In genomic region chr1:222814536-222815366, GRCh38 we compare ENCODE assay signal across 8 cellular contexts. TPM values are rescaled to one million over a fixed set of nuclear protein-coding genes. Genes with fewer than 3 reads are reported as not detected.
DNase-seq lines count a peak whose midpoint lies in the region; ATAC-seq, FAIRE-seq and TF ChIP-seq lines count a peak whose summit lies in the region.

A gene with protein sequence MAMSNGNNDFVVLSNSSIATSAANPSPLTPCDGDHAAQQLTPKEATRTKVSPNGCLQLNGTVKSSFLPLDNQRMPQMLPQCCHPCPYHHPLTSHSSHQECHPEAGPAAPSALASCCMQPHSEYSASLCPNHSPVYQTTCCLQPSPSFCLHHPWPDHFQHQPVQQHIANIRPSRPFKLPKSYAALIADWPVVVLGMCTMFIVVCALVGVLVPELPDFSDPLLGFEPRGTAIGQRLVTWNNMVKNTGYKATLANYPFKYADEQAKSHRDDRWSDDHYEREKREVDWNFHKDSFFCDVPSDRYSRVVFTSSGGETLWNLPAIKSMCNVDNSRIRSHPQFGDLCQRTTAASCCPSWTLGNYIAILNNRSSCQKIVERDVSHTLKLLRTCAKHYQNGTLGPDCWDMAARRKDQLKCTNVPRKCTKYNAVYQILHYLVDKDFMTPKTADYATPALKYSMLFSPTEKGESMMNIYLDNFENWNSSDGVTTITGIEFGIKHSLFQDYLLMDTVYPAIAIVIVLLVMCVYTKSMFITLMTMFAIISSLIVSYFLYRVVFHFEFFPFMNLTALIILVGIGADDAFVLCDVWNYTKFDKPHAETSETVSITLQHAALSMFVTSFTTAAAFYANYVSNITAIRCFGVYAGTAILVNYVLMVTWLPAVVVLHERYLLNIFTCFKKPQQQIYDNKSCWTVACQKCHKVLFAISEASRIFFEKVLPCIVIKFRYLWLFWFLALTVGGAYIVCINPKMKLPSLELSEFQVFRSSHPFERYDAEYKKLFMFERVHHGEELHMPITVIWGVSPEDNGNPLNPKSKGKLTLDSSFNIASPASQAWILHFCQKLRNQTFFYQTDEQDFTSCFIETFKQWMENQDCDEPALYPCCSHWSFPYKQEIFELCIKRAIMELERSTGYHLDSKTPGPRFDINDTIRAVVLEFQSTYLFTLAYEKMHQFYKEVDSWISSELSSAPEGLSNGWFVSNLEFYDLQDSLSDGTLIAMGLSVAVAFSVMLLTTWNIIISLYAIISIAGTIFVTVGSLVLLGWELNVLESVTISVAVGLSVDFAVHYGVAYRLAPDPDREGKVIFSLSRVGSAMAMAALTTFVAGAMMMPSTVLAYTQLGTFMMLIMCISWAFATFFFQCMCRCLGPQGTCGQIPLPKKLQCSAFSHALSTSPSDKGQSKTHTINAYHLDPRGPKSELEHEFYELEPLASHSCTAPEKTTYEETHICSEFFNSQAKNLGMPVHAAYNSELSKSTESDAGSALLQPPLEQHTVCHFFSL (N-terminal part only) (plus strand): TSS chr1:222815039. CDS start chr1:222942824, 127,785 bp downstream.

- intact Hi-C loops in HepG2 (cut with micrococcal nuclease; ENCODE audit: unreplicated experiment), result no loop called here

- peak within 1 kb of the TSS; percentile 95 for H3K4me2 ChIP-seq in HepG2 (ENCODE audit: low read depth, low read length)

- WGBS in HepG2 (ENCODE audit: low lambda C conversion rate), result 3% methylated on average over 39 of the region's 62 CpGs

- peak within 1 kb of the TSS; percentile 91 for H2AFZ ChIP-seq in HepG2 (ENCODE audit: low read length)

- TF ChIP-seq RAD21 in HepG2 (CRISPR knock-in tag; IDR thresholded peaks at IDR 0.05), result no peak

- BruUV-seq in HepG2 (replicated peaks; lab: Mats Ljungman, UMichigan), result no TSS peak

- peak within 1 kb of the TSS; percentile 74 for H3K27ac ChIP-seq in HepG2 (ENCODE audit: extremely low read length, insufficient read depth, low read length)

- DNase-seq in AML-193 (lab: John Stamatoyannopoulos, UW) (peak; percentile 51 to 69), NCI-H446 treated with DMSO at 0.1 percent for 48 hours (lab: John Stamatoyannopoulos, UW) (peak; percentile 49), dermis blood vessel endothelial cell (peak; percentile 77), HepG2 (ENCODE audit: low spot score) (peak; percentile 73)
- DNase-seq in activated CD4-positive, alpha-beta T cell treated with anti-CD3 and anti-CD28 coated beads, Interleukin-2, amount 50 U/mL, for 4 hours, result peak; percentile 57
- DNase-seq in stimulated activated CD4-positive, alpha-beta T cell treated with anti-CD3 and anti-CD28 coated beads, Interleukin-4, amount 100 ng/mL, for 1 hour, result peak; percentile 69

- in situ Hi-C loops in HepG2 (cut with HindIII; ENCODE audit: extremely low pct_ligation_motif_present, low pct_unique_long_range_greater_than_20kb), result no loop called here

- H3K9ac ChIP-seq in HepG2 (ENCODE audit: insufficient read depth, low read depth, low read length), result peak within 1 kb of the TSS; percentile 78

- H3K4me1 ChIP-seq in HepG2 (ENCODE audit: insufficient read depth, low read length), result peaks cover 68% of the 10 kb centered on the region

- H3K27me3 ChIP-seq in HepG2 (ENCODE audit: control insufficient read depth in 1 of 2, insufficient read depth in 2 of 2, low read length in 2 of 2), result no peaks in the 10 kb centered on the region; a peak in 1 of 5 replicates

- TF ChIP-seq EP300 in HepG2 (IDR thresholded peaks at IDR 0.05; ENCODE audit: low read depth in 2 of 2, low read length in 2 of 2) (no peak), HepG2 (CRISPR knock-in tag; IDR thresholded peaks at IDR 0.05; ENCODE audit: borderline replicate concordance) (no peak)

- peak; percentile 68 to 78 for TF ChIP-seq POLR2A in HepG2 (IDR thresholded peaks at IDR 0.05; ENCODE audit: insufficient read depth in 1 of 2, low read depth in 2 of 2, low read length in 2 of 2)

- ATAC-seq in GM19023 (IDR thresholded peaks at IDR 0.05; ENCODE audit: unreplicated experiment) (peak; percentile 93), HG03175 (IDR thresholded peaks at IDR 0.05; ENCODE audit: unreplicated experiment) (peak; percentile 90), HepG2 (peak; percentile 96)

- H3K79me2 ChIP-seq in HepG2 (ENCODE audit: insufficient read depth, low read length), result peaks cover 23% of the 10 kb centered on the region

- H3K9me3 ChIP-seq in HepG2 (ENCODE audit: low read length), result no peaks in the 10 kb centered on the region

- no peaks in the 10 kb centered on the region for H3K36me3 ChIP-seq in HepG2 (replicated peaks in 1 of 2; ENCODE audit: control insufficient read depth in 1 of 2, insufficient read depth in 2 of 2, low read length in 2 of 2)

- CTCF ChIA-PET in HepG2 (lab: Yijun Ruan, JAX; ENCODE audit: low intra/inter-chr PET ratio, low total read pairs), result no interaction called here

- peak within 1 kb of the TSS; percentile 75 to 97 (median 87) for H3K4me3 ChIP-seq in HepG2 (replicated peaks in 1 of 3; ENCODE audit: insufficient read depth in 1 of 3, low read depth in 2 of 3, low read length in 3 of 3)

- peak; percentile 15 for FAIRE-seq in HepG2 (lab: Jason Lieb, UNC)

- 0 out of 2 replicates have a peak, but pooled peaks have one; percentile 8 for TF ChIP-seq CTCF in HepG2 (CRISPR knock-in tag; IDR thresholded peaks at IDR 0.05)

- H4K20me1 ChIP-seq in HepG2 (ENCODE audit: insufficient read depth, low read length), result no peaks in the 10 kb centered on the region

- POLR2A ChIA-PET in HepG2 (lab: Yijun Ruan, JAX), result no interaction called here

TF ChIP-seq in HepG2, 621 proteins besides CTCF, POLR2A, EP300 and RAD21 (continues in another document):
- TF ChIP-seq PTBP1 (IDR thresholded peaks at IDR 0.05; ENCODE audit: low read depth, low read length, poor library complexity, severe bottlenecking), result peak; percentile 84
- TF ChIP-seq NFIC (IDR thresholded peaks at IDR 0.05; ENCODE audit: low read length), result 0 out of 2 replicates have a peak, but pooled peaks have one; percentile 2
- 0 out of 2 replicates have a peak, but pooled peaks have one; percentile 43 for TF ChIP-seq NR2C2 (CRISPR knock-in tag; IDR thresholded peaks at IDR 0.05; ENCODE audit: borderline replicate concordance)
- TF ChIP-seq, protein P1, sequence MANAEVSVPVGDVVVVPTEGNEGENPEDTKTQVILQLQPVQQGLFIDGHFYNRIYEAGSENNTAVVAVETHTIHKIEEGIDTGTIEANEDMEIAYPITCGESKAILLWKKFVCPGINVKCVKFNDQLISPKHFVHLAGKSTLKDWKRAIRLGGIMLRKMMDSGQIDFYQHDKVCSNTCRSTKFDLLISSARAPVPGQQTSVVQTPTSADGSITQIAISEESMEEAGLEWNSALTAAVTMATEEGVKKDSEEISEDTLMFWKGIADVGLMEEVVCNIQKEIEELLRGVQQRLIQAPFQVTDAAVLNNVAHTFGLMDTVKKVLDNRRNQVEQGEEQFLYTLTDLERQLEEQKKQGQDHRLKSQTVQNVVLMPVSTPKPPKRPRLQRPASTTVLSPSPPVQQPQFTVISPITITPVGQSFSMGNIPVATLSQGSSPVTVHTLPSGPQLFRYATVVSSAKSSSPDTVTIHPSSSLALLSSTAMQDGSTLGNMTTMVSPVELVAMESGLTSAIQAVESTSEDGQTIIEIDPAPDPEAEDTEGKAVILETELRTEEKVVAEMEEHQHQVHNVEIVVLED (CRISPR knock-in tag; IDR thresholded peaks at IDR 0.05; ENCODE audit: borderline replicate concordance), result peak; percentile 38; the same call in 1 of the 2 replicates
- TF ChIP-seq, protein P2, sequence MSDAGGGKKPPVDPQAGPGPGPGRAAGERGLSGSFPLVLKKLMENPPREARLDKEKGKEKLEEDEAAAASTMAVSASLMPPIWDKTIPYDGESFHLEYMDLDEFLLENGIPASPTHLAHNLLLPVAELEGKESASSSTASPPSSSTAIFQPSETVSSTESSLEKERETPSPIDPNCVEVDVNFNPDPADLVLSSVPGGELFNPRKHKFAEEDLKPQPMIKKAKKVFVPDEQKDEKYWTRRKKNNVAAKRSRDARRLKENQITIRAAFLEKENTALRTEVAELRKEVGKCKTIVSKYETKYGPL (CRISPR knock-in tag; IDR thresholded peaks at IDR 0.05), result no peak
- peak; percentile 62; the same call in 1 of the 2 replicates for TF ChIP-seq ZSCAN20 (CRISPR knock-in tag; IDR thresholded peaks at IDR 0.05; ENCODE audit: borderline replicate concordance)

RNA-seq across cellular contexts. Expression of the gene that starts here (rescaled TPM):
- total RNA-seq in dermis blood vessel endothelial cell, result 1.0 and 1.7 TPM in 2 replicates
- 1.2 and 1.9 TPM in 2 replicates for total RNA-seq in HepG2 (2016; rRNA removed; fragmentation: Illumina TruSeq; extraction: Trizol)
- total RNA-seq in HepG2 (2016; cell fraction: cytosol; rRNA removed; fragmentation: Illumina TruSeq; extraction: Trizol; ENCODE audit: low read depth), result 1.3 and 2.3 TPM in 2 replicates
- 1.1 and 1.8 TPM in 2 replicates for total RNA-seq in HepG2 (2016; cell fraction: insoluble cytoplasmic fraction; rRNA removed; fragmentation: Illumina TruSeq; extraction: Trizol)
- 0.83 and 0.87 TPM in 2 replicates for total RNA-seq in HepG2 (2016; cell fraction: membrane; rRNA removed; fragmentation: Illumina TruSeq; extraction: Trizol)
- 2.7 and 3.4 TPM in 2 replicates for total RNA-seq in HepG2 (2016; cell fraction: nucleus; rRNA removed; fragmentation: Illumina TruSeq; extraction: Trizol)
- polyA plus RNA-seq in HepG2 (2011; rRNA removed), result 1.8 and 2.0 TPM in 2 replicates
- polyA plus RNA-seq in HepG2 (2011; cell fraction: cytosol; rRNA removed), result 1.5 and 2.1 TPM in 2 replicates
- 3.3 and 3.6 TPM in 2 replicates for polyA plus RNA-seq in HepG2 (2011; cell fraction: nucleus; rRNA removed)
- polyA plus RNA-seq in HepG2 (2012), result 1.3 and 2.0 TPM in 2 replicates
- polyA plus RNA-seq in HepG2 (2016; cell fraction: cytosol; fragmentation: Illumina TruSeq; extraction: Trizol; ENCODE audit: low read depth), result 0.15 and 0.40 TPM in 2 replicates
- 0.84 and 1.1 TPM in 2 replicates for polyA plus RNA-seq in HepG2 (2016; cell fraction: insoluble cytoplasmic fraction; fragmentation: Illumina TruSeq; extraction: Trizol; ENCODE audit: low read depth)
- 0.19 and 0.37 TPM in 2 replicates for polyA plus RNA-seq in HepG2 (2016; cell fraction: membrane; fragmentation: Illumina TruSeq; extraction: Trizol; ENCODE audit: low read depth)
- polyA plus RNA-seq in HepG2 (2016; cell fraction: nucleus; fragmentation: Illumina TruSeq; extraction: Trizol; ENCODE audit: insufficient read depth, low read depth), result 2.4 and 3.5 TPM in 2 replicates
- polyA minus RNA-seq in HepG2 (2011; rRNA and poly(A)+ RNA removed; ENCODE audit: low replicate concordance), result 20.5 and 35.1 TPM in 2 replicates
- 2.0 and 2.4 TPM in 2 replicates for polyA minus RNA-seq in HepG2 (2011; cell fraction: cytosol; rRNA and poly(A)+ RNA removed)
- polyA minus RNA-seq in HepG2 (2011; cell fraction: nucleus; rRNA and poly(A)+ RNA removed), result 7.2 and 9.3 TPM in 2 replicates

Comparison
In these comparisons a context has a peak if more than half of its experiments do, and no peak if none do; other contexts are left out.
1. Peak in every context shown above with its lines: DNase-seq, ATAC-seq, H3K4me3 ChIP-seq and H3K27ac ChIP-seq.